7 cellular contexts compared by ENCODE assay signal in the genomic region with DNA sequence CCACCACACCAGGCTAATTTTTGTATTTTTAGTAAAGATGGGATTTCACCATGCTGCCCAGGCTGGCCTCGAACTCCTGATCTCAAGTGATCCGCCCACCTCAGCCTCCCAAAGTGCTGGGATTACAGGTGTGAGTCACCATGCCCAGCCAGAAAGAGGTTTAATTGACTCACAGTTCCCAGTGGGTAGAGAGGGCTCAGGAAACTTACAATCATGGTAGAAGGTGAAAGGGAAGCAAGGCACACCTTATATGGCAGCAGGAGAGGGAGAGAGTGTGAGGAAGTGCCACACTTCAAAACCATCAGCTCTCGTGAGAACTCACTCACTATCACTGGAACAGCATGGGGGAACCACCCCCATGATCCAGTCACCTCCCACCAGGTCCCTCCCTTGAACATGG.
DNase-seq lines count a peak whose midpoint lies in the region; ATAC-seq and TF ChIP-seq lines count a peak whose summit lies in the region.
"Not testable (repeated sequence)": the region's sequence is repeated elsewhere in the genome, so short reads cannot be mapped to it uniquely, and the experiment has no call there.

No MANE protein-coding gene starts in this region.

- not testable (repeated sequence) for DNase-seq in WTC11 (ENCODE audit: low spot score); activated T-cell treated with anti-CD3 and anti-CD28 coated beads, Interleukin-2, amount 50 U/mL, for 24 hours; activated naive CD4-positive, alpha-beta T cell treated with anti-CD3 and anti-CD28 coated beads, Interleukin-2, amount 50 U/mL, for 72 hours (ENCODE audit: low spot score in 2 of 2); neural crest cell (ENCODE audit: low read depth, low spot score); stimulated activated effector memory CD8-positive, alpha-beta T cell treated with anti-CD3 and anti-CD28 coated beads, Interleukin-12 subunit alpha, Interleukin-12 subunit beta, amount 100 ng/mL, for 72 hours (ENCODE audit: low spot score in 2 of 2)
- peak; percentile 10 for DNase-seq in epithelial cell of esophagus (ENCODE audit: low read depth)

- TF ChIP-seq CTCF in HEK293 (tag by site-specific recombination; IDR thresholded peaks at IDR 0.05); WTC11 (IDR thresholded peaks at IDR 0.05); epithelial cell of esophagus (IDR thresholded peaks at IDR 0.05; ENCODE audit: insufficient read depth, low read depth, low read length, missing control alignments); neural crest cell (conservative IDR thresholded peaks at IDR 0.05): not testable (repeated sequence)

- not testable (repeated sequence) for H3K36me3 Mint-ChIP-seq in WTC11; activated T-cell treated with anti-CD3 and anti-CD28 coated beads, Interleukin-2, amount 50 U/mL, for 24 hours (ENCODE audit: low read depth); activated naive CD4-positive, alpha-beta T cell treated with anti-CD3 and anti-CD28 coated beads, Interleukin-2, amount 50 U/mL, for 72 hours; neural crest cell (ENCODE audit: low read depth); stimulated activated effector memory CD8-positive, alpha-beta T cell treated with anti-CD3 and anti-CD28 coated beads, Interleukin-12 subunit alpha, Interleukin-12 subunit beta, amount 100 ng/mL, for 72 hours

- H3K4me3 Mint-ChIP-seq in WTC11; activated T-cell treated with anti-CD3 and anti-CD28 coated beads, Interleukin-2, amount 50 U/mL, for 24 hours; neural crest cell; stimulated activated effector memory CD8-positive, alpha-beta T cell treated with anti-CD3 and anti-CD28 coated beads, Interleukin-12 subunit alpha, Interleukin-12 subunit beta, amount 100 ng/mL, for 72 hours: not testable (repeated sequence)

- H3K27ac Mint-ChIP-seq in WTC11; activated naive CD4-positive, alpha-beta T cell treated with anti-CD3 and anti-CD28 coated beads, Interleukin-2, amount 50 U/mL, for 72 hours; stimulated activated effector memory CD8-positive, alpha-beta T cell treated with anti-CD3 and anti-CD28 coated beads, Interleukin-12 subunit alpha, Interleukin-12 subunit beta, amount 100 ng/mL, for 72 hours: not testable (repeated sequence)
- peak overlapping the region; percentile 38 for H3K27ac Mint-ChIP-seq in activated T-cell treated with anti-CD3 and anti-CD28 coated beads, Interleukin-2, amount 50 U/mL, for 24 hours
- H3K27ac Mint-ChIP-seq in neural crest cell (ENCODE audit: unreplicated experiment): peak overlapping the region; percentile 69

- H3K27ac ChIP-seq in HEK293 (ENCODE audit: extremely low read depth, low read depth, low read length): not testable (repeated sequence)

- ATAC-seq in WTC11: peak; percentile 24
- ATAC-seq in activated naive CD4-positive, alpha-beta T cell treated with anti-CD3 and anti-CD28 coated beads, Interleukin-2, amount 50 U/mL, for 72 hours: peak; percentile 78 to 99
- ATAC-seq in stimulated activated effector memory CD8-positive, alpha-beta T cell treated with anti-CD3 and anti-CD28 coated beads, Interleukin-12 subunit alpha, Interleukin-12 subunit beta, amount 100 ng/mL, for 72 hours: peak; percentile 58

- not testable (repeated sequence) for H3K4me1 Mint-ChIP-seq in WTC11; activated T-cell treated with anti-CD3 and anti-CD28 coated beads, Interleukin-2, amount 50 U/mL, for 24 hours (ENCODE audit: low read depth); stimulated activated effector memory CD8-positive, alpha-beta T cell treated with anti-CD3 and anti-CD28 coated beads, Interleukin-12 subunit alpha, Interleukin-12 subunit beta, amount 100 ng/mL, for 72 hours
- H3K4me1 Mint-ChIP-seq in neural crest cell: peaks cover 11% of the 10 kb centered on the region

- not testable (repeated sequence) for H3K9me3 ChIP-seq in HEK293 (ENCODE audit: control insufficient read depth, insufficient read depth, low read depth, low read length)

- H3K36me3 ChIP-seq in HEK293 (ENCODE audit: control insufficient read depth in 2 of 2, insufficient read depth in 1 of 2, low read length in 2 of 2): not testable (repeated sequence)

- peaks cover 10% of the 10 kb centered on the region for H3K4me1 ChIP-seq in HEK293 (ENCODE audit: control insufficient read depth, insufficient read depth, low read length)

- not testable (repeated sequence) for H3K9me3 Mint-ChIP-seq in WTC11; activated T-cell treated with anti-CD3 and anti-CD28 coated beads, Interleukin-2, amount 50 U/mL, for 24 hours; activated naive CD4-positive, alpha-beta T cell treated with anti-CD3 and anti-CD28 coated beads, Interleukin-2, amount 50 U/mL, for 72 hours; neural crest cell; stimulated activated effector memory CD8-positive, alpha-beta T cell treated with anti-CD3 and anti-CD28 coated beads, Interleukin-12 subunit alpha, Interleukin-12 subunit beta, amount 100 ng/mL, for 72 hours

- POLR2A ChIA-PET in HEK293 (lab: Yijun Ruan, JAX); WTC11 (lab: Charles Lee): not testable (repeated sequence)

- CTCF ChIA-PET in HEK293 (lab: Yijun Ruan, JAX): interaction anchor here (0.9 kb wide), 1 partner anchor 476 kb away, joined by 3 read pairs; no protein-coding TSS in a partner anchor
- CTCF ChIA-PET in WTC11 (lab: Charles Lee): not testable (repeated sequence)

- H3K27me3 Mint-ChIP-seq in WTC11 (ENCODE audit: low read depth); neural crest cell (ENCODE audit: low read depth): not testable (repeated sequence)
- H3K27me3 Mint-ChIP-seq in activated T-cell treated with anti-CD3 and anti-CD28 coated beads, Interleukin-2, amount 50 U/mL, for 24 hours: peaks cover 19% of the 10 kb centered on the region

- not testable (repeated sequence) for H3K4me3 ChIP-seq in HEK293 (ENCODE audit: low read depth, low read length); epithelial cell of esophagus (ENCODE audit: low read length)

TF ChIP-seq in HEK293, 187 proteins besides CTCF, POLR2A, EP300 and RAD21:
- 0 out of 2 replicates have a peak, but pooled peaks have one; percentile 13 for TF ChIP-seq ZFHX2 (tag by site-specific recombination; conservative IDR thresholded peaks at IDR 0.05)

Comparison
In these comparisons a context has a peak if more than half of its experiments do, and no peak if none do; other contexts are left out.
1. ATAC-seq: peak in every context shown above with its lines; median percentile 88 in activated naive CD4-positive, alpha-beta T cell treated with anti-CD3 and anti-CD28 coated beads, Interleukin-2, amount 50 U/mL, for 72 hours; 58 in stimulated activated effector memory CD8-positive, alpha-beta T cell treated with anti-CD3 and anti-CD28 coated beads, Interleukin-12 subunit alpha, Interleukin-12 subunit beta, amount 100 ng/mL, for 72 hours; 24 in WTC11.